27 cellular contexts compared by ENCODE assay signal in genomic region chrX:110938977-110939732, GRCh38.
"Had no signal": no experiment of that assay in that cellular context is flagged by ENCODE, and none has a peak within 500 bp of the region (broad histone marks: within the 10 kb centered on the region; RNA-seq: fewer than 3 reads in every experiment).

No MANE protein-coding gene starts in this region.

- H3K4me3 ChIP-seq: colonic mucosa, gastrocnemius medialis, ovary, right lobe of liver, smooth muscle cell, testis, tibial artery had no signal

- H3K4me3 Mint-ChIP-seq: dendritic cell treated with granulocyte-macrophage colony-stimulating factor and Interleukin-4, amounts not matched to agents 40 ng/mL and 50 ng/mL, for 4 days; endodermal cell; naive thymus-derived CD8-positive, alpha-beta T cell; stimulated activated effector memory CD8-positive, alpha-beta T cell treated with anti-CD3 and anti-CD28 coated beads, Interleukin-12 subunit alpha, Interleukin-12 subunit beta, amount 100 ng/mL, for 72 hours; type B pancreatic cell had no signal

- H3K4me2 ChIP-seq: smooth muscle cell had no signal

- H3K27ac ChIP-seq: colonic mucosa, epithelial cell of prostate, gastrocnemius medialis, ovary, right lobe of liver, testis, tibial artery had no signal

- H3K36me3 Mint-ChIP-seq: naive thymus-derived CD8-positive, alpha-beta T cell; stimulated activated effector memory CD8-positive, alpha-beta T cell treated with anti-CD3 and anti-CD28 coated beads, Interleukin-12 subunit alpha, Interleukin-12 subunit beta, amount 100 ng/mL, for 72 hours; type B pancreatic cell had no signal

- ATAC-seq: esophagus mucosa; gastrocnemius medialis; left lobe of liver; naive thymus-derived CD8-positive, alpha-beta T cell; right lobe of liver; stimulated activated effector memory CD8-positive, alpha-beta T cell treated with anti-CD3 and anti-CD28 coated beads, Interleukin-12 subunit alpha, Interleukin-12 subunit beta, amount 100 ng/mL, for 72 hours had no signal

- H3K27me3 ChIP-seq: colonic mucosa, ovary, testis, tibial artery had no signal

- H3K4me1 Mint-ChIP-seq: endodermal cell; naive thymus-derived CD8-positive, alpha-beta T cell; stimulated activated effector memory CD8-positive, alpha-beta T cell treated with anti-CD3 and anti-CD28 coated beads, Interleukin-12 subunit alpha, Interleukin-12 subunit beta, amount 100 ng/mL, for 72 hours had no signal

- H3K9me3 ChIP-seq: colonic mucosa, gastrocnemius medialis, ovary, right lobe of liver, testis, tibial artery had no signal

- H3K36me3 ChIP-seq: colonic mucosa, gastrocnemius medialis, ovary, right lobe of liver, tibial artery had no signal

- H3K4me1 ChIP-seq: colonic mucosa, gastrocnemius medialis, right lobe of liver, testis, tibial artery had no signal

- H3K27ac Mint-ChIP-seq: dendritic cell treated with granulocyte-macrophage colony-stimulating factor and Interleukin-4, amounts not matched to agents 40 ng/mL and 50 ng/mL, for 4 days; endodermal cell; naive thymus-derived CD8-positive, alpha-beta T cell; stimulated activated effector memory CD8-positive, alpha-beta T cell treated with anti-CD3 and anti-CD28 coated beads, Interleukin-12 subunit alpha, Interleukin-12 subunit beta, amount 100 ng/mL, for 72 hours; type B pancreatic cell had no signal

- DNase-seq: colonic mucosa; effector CD8-positive, alpha-beta T cell; endodermal cell; foreskin fibroblast; gastrocnemius medialis; head of caudate nucleus; mesendoderm; midbrain; naive thymus-derived CD8-positive, alpha-beta T cell; occipital lobe; ovary; retina; right lobe of liver; stimulated activated CD4-positive, alpha-beta T cell treated with anti-CD3 and anti-CD28 coated beads, Interleukin-12 subunit alpha, Interleukin-12 subunit beta, amount 100 ng/mL, for 4 hours; stimulated activated CD4-positive, alpha-beta T cell treated with anti-CD3 and anti-CD28 coated beads, Interleukin-1b, Interleukin-23, amount 100 ng/mL, for 48 hours; stimulated activated CD4-positive, alpha-beta T cell treated with anti-CD3 and anti-CD28 coated beads, Interleukin-4, amount 100 ng/mL, for 24 hours; stimulated activated naive CD4-positive, alpha-beta T cell treated with Interleukin-2 at 50 U/mL for 16 hours; substantia nigra; testis; tibial artery had no signal

- H3K9me3 Mint-ChIP-seq: dendritic cell treated with granulocyte-macrophage colony-stimulating factor and Interleukin-4, amounts not matched to agents 40 ng/mL and 50 ng/mL, for 4 days; endodermal cell; naive thymus-derived CD8-positive, alpha-beta T cell; stimulated activated effector memory CD8-positive, alpha-beta T cell treated with anti-CD3 and anti-CD28 coated beads, Interleukin-12 subunit alpha, Interleukin-12 subunit beta, amount 100 ng/mL, for 72 hours; type B pancreatic cell had no signal
